8 cellular contexts compared by ENCODE assay signal in the genomic region with DNA sequence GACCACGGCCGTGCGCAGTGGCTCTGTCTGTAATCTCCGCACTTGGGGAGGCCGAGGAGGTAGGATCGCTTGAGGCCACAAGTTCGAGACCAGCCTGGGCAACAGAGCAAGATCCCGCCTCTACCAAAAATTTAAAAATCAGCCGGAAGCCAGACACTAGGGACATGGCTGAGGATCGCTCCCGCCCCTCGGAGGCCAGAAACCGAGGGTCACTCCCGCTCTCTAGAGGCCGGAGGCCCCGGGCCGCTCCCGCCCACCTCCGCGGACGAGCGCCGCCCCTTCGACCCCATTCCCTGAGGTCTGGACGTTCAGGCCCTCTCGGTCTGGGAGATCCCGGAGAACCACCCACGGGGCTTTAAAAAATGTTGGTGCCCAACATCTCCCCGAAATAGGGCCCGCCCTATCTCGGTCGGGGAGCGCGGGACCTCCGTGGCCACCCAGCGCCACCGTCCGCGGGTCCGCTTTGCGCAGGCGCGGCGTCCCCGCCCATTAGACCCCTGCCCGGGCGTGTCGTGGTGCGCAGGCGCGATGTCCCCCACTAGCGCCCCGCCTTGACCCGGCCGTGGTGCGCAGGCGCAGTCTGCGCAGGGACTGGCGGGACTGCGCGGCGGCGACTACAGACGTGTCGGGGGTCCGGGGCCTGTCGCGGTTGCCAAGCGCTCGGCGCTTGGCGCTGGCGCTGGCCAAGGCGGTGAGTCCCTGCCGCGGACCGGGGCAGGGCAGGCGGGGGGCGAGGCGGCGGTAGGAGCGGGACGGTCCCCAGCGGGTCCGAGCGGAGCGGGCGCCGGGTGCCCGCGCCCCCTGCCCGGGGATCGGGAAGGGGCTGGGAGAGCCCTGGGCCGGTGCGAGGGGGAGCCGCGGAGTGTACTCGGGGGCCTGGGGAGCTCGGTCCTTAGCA.
A peak's percentile ranks its signal among the peaks of the same experiment; 100 is the strongest.
DNase-seq lines count a peak whose midpoint lies in the region; FAIRE-seq and TF ChIP-seq lines count a peak whose summit lies in the region.
"Not testable (repeated sequence)": the region's sequence is repeated elsewhere in the genome, so short reads cannot be mapped to it uniquely, and the experiment has no call there.

No MANE protein-coding gene starts in this region.

- not testable (repeated sequence) for H3K9me3 Mint-ChIP-seq in activated CD4-positive, alpha-beta memory T cell treated with anti-CD3 and anti-CD28 coated beads, Interleukin-2, amount 10 ng/mL, durations not matched to agents 7 days and 5 days

- CTCF ChIA-PET in activated CD4-positive, alpha-beta memory T cell treated with anti-CD3 and anti-CD28 coated beads, Interleukin-2, amount 10 ng/mL, durations not matched to agents 7 days and 5 days (lab: Charles Lee), result not testable (repeated sequence)

- H3K27me3 ChIP-seq in prostate gland (replicated peaks; ENCODE audit: insufficient read depth); stomach: not testable (repeated sequence)

- H3K4me3 ChIP-seq in HFF-Myc (replicated peaks; ENCODE audit: low read depth, low read length) (peak overlapping the region; percentile 39), choroid plexus epithelial cell (ENCODE audit: low read depth, low read length) (peak overlapping the region; percentile 60), iPS-18c (ENCODE audit: insufficient read depth, low read depth, low read length) (peak overlapping the region; percentile 57), prostate gland (peak overlapping the region; percentile 45 to 68), stomach (peak overlapping the region; percentile 55 to 66 (median 62))

- not testable (repeated sequence) for TF ChIP-seq EP300 in stomach (IDR thresholded peaks at IDR 0.05)

- not testable (repeated sequence) for H3K4me1 ChIP-seq in prostate gland (replicated peaks)
- H3K4me1 ChIP-seq in stomach, result peaks cover 0 to 14% (median 2%) of the 10 kb centered on the region in 4 donors

- FAIRE-seq in GM12891 (lab: Jason Lieb, UNC), result peak; percentile 94

- peak overlapping the region; percentile 63 for H3K27ac Mint-ChIP-seq in activated CD4-positive, alpha-beta memory T cell treated with anti-CD3 and anti-CD28 coated beads, Interleukin-2, amount 10 ng/mL, durations not matched to agents 7 days and 5 days

- H3K9me3 ChIP-seq in KOPT-K1 (ENCODE audit: insufficient read depth, low read length, poor library complexity, severe bottlenecking); iPS-18c (ENCODE audit: control insufficient read depth, insufficient read depth, low read length); prostate gland; stomach: not testable (repeated sequence)

- WGBS in prostate gland, result 5% methylated on average over 55 of the region's 99 CpGs
- WGBS in stomach, 5 donors, result 3 to 31% (median 6%) methylated on average over 9 to 96 of the region's 99 CpGs

- H3K27me3 Mint-ChIP-seq in activated CD4-positive, alpha-beta memory T cell treated with anti-CD3 and anti-CD28 coated beads, Interleukin-2, amount 10 ng/mL, durations not matched to agents 7 days and 5 days, result not testable (repeated sequence)

- POLR2A ChIA-PET in activated CD4-positive, alpha-beta memory T cell treated with anti-CD3 and anti-CD28 coated beads, Interleukin-2, amount 10 ng/mL, durations not matched to agents 7 days and 5 days (lab: Charles Lee), result not testable (repeated sequence)

- H3K4me1 Mint-ChIP-seq in activated CD4-positive, alpha-beta memory T cell treated with anti-CD3 and anti-CD28 coated beads, Interleukin-2, amount 10 ng/mL, durations not matched to agents 7 days and 5 days, result not testable (repeated sequence)

- intact Hi-C loops in prostate gland (cut with DNase I); stomach (cut with DNase I; ENCODE audit: low total_unique reads): not testable (repeated sequence)

- not testable (repeated sequence) for H3K36me3 ChIP-seq in KOPT-K1 (ENCODE audit: insufficient read depth, low read length); prostate gland; stomach

- peak overlapping the region; percentile 79 for H3K4me3 Mint-ChIP-seq in activated CD4-positive, alpha-beta memory T cell treated with anti-CD3 and anti-CD28 coated beads, Interleukin-2, amount 10 ng/mL, durations not matched to agents 7 days and 5 days

- TF ChIP-seq CTCF in HFF-Myc (IDR thresholded peaks at IDR 0.05; ENCODE audit: low read depth, low read length, missing control alignments); choroid plexus epithelial cell (conservative IDR thresholded peaks at IDR 0.05; ENCODE audit: low read depth, low read length); prostate gland (IDR thresholded peaks at IDR 0.05); stomach (IDR thresholded peaks at IDR 0.05): not testable (repeated sequence)

- peak overlapping the region; percentile 58 for H3K27ac ChIP-seq in KOPT-K1 (ENCODE audit: low read depth, low read length, poor library complexity, severe bottlenecking)
- H3K27ac ChIP-seq in prostate gland, result peak overlapping the region; percentile 64 to 80
- peak overlapping the region; percentile 75 to 96 (median 92) for H3K27ac ChIP-seq in stomach

- TF ChIP-seq POLR2A in GM12891 (IDR thresholded peaks at IDR 0.05; ENCODE audit: low read depth, low read length); prostate gland (IDR thresholded peaks at IDR 0.05); stomach (IDR thresholded peaks at IDR 0.05): not testable (repeated sequence)

- H3K36me3 Mint-ChIP-seq in activated CD4-positive, alpha-beta memory T cell treated with anti-CD3 and anti-CD28 coated beads, Interleukin-2, amount 10 ng/mL, durations not matched to agents 7 days and 5 days (ENCODE audit: low read depth), result not testable (repeated sequence)

- not testable (repeated sequence) for DNase-seq in GM12891 (ENCODE audit: insufficient read length, low spot score); HFF-Myc (ENCODE audit: extremely low read depth, low read depth)
- peak; percentile 90 for DNase-seq in activated CD4-positive, alpha-beta memory T cell treated with anti-CD3 and anti-CD28 coated beads, Interleukin-2, amount 10 ng/mL, durations not matched to agents 7 days and 5 days
- peak; percentile 75 for DNase-seq in choroid plexus epithelial cell (ENCODE audit: low read depth)
- peak; percentile 90 for DNase-seq in prostate gland (ENCODE audit: low spot score)
- peak; percentile 89 for DNase-seq in stomach
